In the genomic region with DNA sequence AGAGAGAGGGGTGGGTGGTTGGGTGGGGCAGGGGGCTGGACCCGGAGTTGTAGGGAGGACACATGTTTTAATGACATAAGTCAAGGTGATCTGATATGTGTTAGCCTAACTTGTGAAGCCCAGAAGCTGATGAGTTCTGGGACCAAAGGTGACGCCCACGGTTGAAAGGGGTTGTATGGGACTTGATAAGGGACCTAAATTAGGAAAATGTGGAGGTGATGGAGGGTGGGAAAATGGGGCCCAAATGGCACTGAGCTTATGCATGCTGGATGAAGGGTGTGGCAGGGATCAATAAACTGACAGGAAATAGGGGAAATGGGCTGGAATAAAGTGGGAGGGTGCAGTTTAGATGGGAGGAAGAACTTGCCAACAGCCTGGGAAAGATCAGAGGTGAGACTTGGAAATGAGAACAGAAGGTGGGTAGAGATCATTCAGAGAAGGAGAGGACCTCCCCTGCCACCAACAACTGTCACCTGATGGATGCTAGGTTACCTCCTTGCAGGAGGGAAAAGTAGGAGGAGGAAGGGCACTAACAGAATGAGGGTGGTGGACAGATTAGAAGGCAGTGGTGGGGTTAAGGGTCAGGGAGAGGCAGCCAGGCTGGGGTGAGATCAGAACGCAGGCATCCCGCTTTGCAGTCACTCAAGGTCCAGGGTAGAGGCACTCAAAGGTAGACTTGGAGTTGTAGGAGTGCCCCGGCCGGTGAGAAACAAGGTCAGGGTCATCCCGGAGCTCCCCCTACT, we compare ENCODE assay signal across 9 cellular contexts. TPM values are rescaled to one million over a fixed set of nuclear protein-coding genes. Genes with fewer than 3 reads are reported as not detected.
A peak's percentile ranks its signal among the peaks of the same experiment; 100 is the strongest.
DNase-seq lines count a peak whose midpoint lies in the region; ATAC-seq and TF ChIP-seq lines count a peak whose summit lies in the region.
"Had no signal": no experiment of that assay in that cellular context is flagged by ENCODE, and none has a peak within 500 bp of the region (broad histone marks: within the 10 kb centered on the region; RNA-seq: fewer than 3 reads in every experiment).

No MANE protein-coding gene starts in this region.

- no peak overlapping the region for H3K4me3 ChIP-seq in ovary

- no peak overlapping the region for H3K27ac ChIP-seq in substantia nigra (ENCODE audit: low read depth, low read length, poor library complexity, severe bottlenecking)
- no peak overlapping the region for H3K27ac ChIP-seq in ovary

- peak overlapping the region; percentile 84 for H3K27ac Mint-ChIP-seq in activated CD4-positive, alpha-beta T cell treated with anti-CD3 and anti-CD28 coated beads, Interleukin-2, amount 10 ng/mL, durations not matched to agents 24 days and 14 days
- H3K27ac Mint-ChIP-seq in activated T-cell treated with anti-CD3 and anti-CD28 coated beads, Interleukin-2, amount 50 U/mL, for 72 hours: peak overlapping the region; percentile 36
- H3K27ac Mint-ChIP-seq in stimulated activated memory B cell treated with anti-CD40 and anti-IgM and Interleukin-4, amounts not matched to agents 10 μg/mL and 1 μg/mL and 100 μg/mL, for 72 hours: peak overlapping the region; percentile 62
- no peak overlapping the region for H3K27ac Mint-ChIP-seq in progenitor cell of endocrine pancreas

- H3K4me3 Mint-ChIP-seq in activated CD4-positive, alpha-beta T cell treated with anti-CD3 and anti-CD28 coated beads, Interleukin-2, amount 10 ng/mL, durations not matched to agents 24 days and 14 days: peak overlapping the region; percentile 78
- H3K4me3 Mint-ChIP-seq in activated T-cell treated with anti-CD3 and anti-CD28 coated beads, Interleukin-2, amount 50 U/mL, for 72 hours: peak overlapping the region; percentile 73 to 84
- peak overlapping the region; percentile 46 for H3K4me3 Mint-ChIP-seq in stimulated activated memory B cell treated with anti-CD40 and anti-IgM and Interleukin-4, amounts not matched to agents 10 μg/mL and 1 μg/mL and 100 μg/mL, for 72 hours
- no peak overlapping the region for H3K4me3 Mint-ChIP-seq in progenitor cell of endocrine pancreas (ENCODE audit: low read depth)

- no peaks in the 10 kb centered on the region for H3K27me3 ChIP-seq in ovary

- ATAC-seq in HG03066 (IDR thresholded peaks at IDR 0.05; ENCODE audit: low read depth, unreplicated experiment): peak; percentile 19
- peak in 1 of 2 donors; percentile 29 for ATAC-seq in activated T-cell treated with anti-CD3 and anti-CD28 coated beads, Interleukin-2, amount 50 U/mL, for 72 hours (replicated peaks in 1 of 2)
- peak; percentile 9 for ATAC-seq in stimulated activated memory B cell treated with anti-CD40 and anti-IgM and Interleukin-4, amounts not matched to agents 10 μg/mL and 1 μg/mL and 100 μg/mL, for 72 hours

- TF ChIP-seq EP300 in ovary (IDR thresholded peaks at IDR 0.05): no peak

- DNase-seq in activated CD4-positive, alpha-beta T cell treated with anti-CD3 and anti-CD28 coated beads, Interleukin-2, amount 10 ng/mL, durations not matched to agents 24 days and 14 days: peak; percentile 67
- no peak for DNase-seq in activated CD4-positive, alpha-beta T cell treated with anti-CD3 and anti-CD28 coated beads, Interleukin-2, amount 50 U/mL, for 48 hours
- DNase-seq in activated T-cell treated with anti-CD3 and anti-CD28 coated beads, Interleukin-2, amount 50 U/mL, for 72 hours: no peak
- DNase-seq in substantia nigra (lab: John Stamatoyannopoulos, UW): no peak
- DNase-seq in ovary: no peak
- no peak for DNase-seq in progenitor cell of endocrine pancreas (ENCODE audit: low spot score, unreplicated experiment)

- intact Hi-C loops in activated CD4-positive, alpha-beta T cell treated with anti-CD3 and anti-CD28 coated beads, Interleukin-2, amount 10 ng/mL, durations not matched to agents 24 days and 14 days (cut with micrococcal nuclease): loop anchor here (1.0 to 5.0 kb wide), 10 partner anchors 13 to 601 kb away; a partner anchor contains a TSS
- intact Hi-C loops in ovary (cut with DNase I): no loop called here

- H3K27me3 Mint-ChIP-seq in activated CD4-positive, alpha-beta T cell treated with anti-CD3 and anti-CD28 coated beads, Interleukin-2, amount 10 ng/mL, durations not matched to agents 24 days and 14 days: peaks cover 58% of the 10 kb centered on the region
- peaks cover 35% of the 10 kb centered on the region for H3K27me3 Mint-ChIP-seq in activated T-cell treated with anti-CD3 and anti-CD28 coated beads, Interleukin-2, amount 50 U/mL, for 72 hours (ENCODE audit: low read depth)
- peaks cover 9% of the 10 kb centered on the region for H3K27me3 Mint-ChIP-seq in stimulated activated memory B cell treated with anti-CD40 and anti-IgM and Interleukin-4, amounts not matched to agents 10 μg/mL and 1 μg/mL and 100 μg/mL, for 72 hours
- H3K27me3 Mint-ChIP-seq in progenitor cell of endocrine pancreas: peaks cover 82% of the 10 kb centered on the region

- WGBS in ovary, 3 donors: 46 to 51% (median 47%) methylated on average over 8 of the region's 8 CpGs

- H3K4me1 ChIP-seq in ovary (ENCODE audit: insufficient read depth): peaks cover 11% of the 10 kb centered on the region

- H3K36me3 Mint-ChIP-seq in activated CD4-positive, alpha-beta T cell treated with anti-CD3 and anti-CD28 coated beads, Interleukin-2, amount 10 ng/mL, durations not matched to agents 24 days and 14 days (ENCODE audit: low read depth): peaks cover 2% of the 10 kb centered on the region
- peaks cover 0 to 3% of the 10 kb centered on the region in 2 donors for H3K36me3 Mint-ChIP-seq in activated T-cell treated with anti-CD3 and anti-CD28 coated beads, Interleukin-2, amount 50 U/mL, for 72 hours (ENCODE audit: insufficient read depth in 2 of 2)
- no peaks in the 10 kb centered on the region for H3K36me3 Mint-ChIP-seq in stimulated activated memory B cell treated with anti-CD40 and anti-IgM and Interleukin-4, amounts not matched to agents 10 μg/mL and 1 μg/mL and 100 μg/mL, for 72 hours
- no peaks in the 10 kb centered on the region for H3K36me3 Mint-ChIP-seq in progenitor cell of endocrine pancreas (ENCODE audit: insufficient read depth)

- peaks cover 52% of the 10 kb centered on the region for H3K4me1 Mint-ChIP-seq in activated CD4-positive, alpha-beta T cell treated with anti-CD3 and anti-CD28 coated beads, Interleukin-2, amount 10 ng/mL, durations not matched to agents 24 days and 14 days
- H3K4me1 Mint-ChIP-seq in activated T-cell treated with anti-CD3 and anti-CD28 coated beads, Interleukin-2, amount 50 U/mL, for 72 hours (ENCODE audit: low read depth): peaks cover 66% of the 10 kb centered on the region
- H3K4me1 Mint-ChIP-seq in stimulated activated memory B cell treated with anti-CD40 and anti-IgM and Interleukin-4, amounts not matched to agents 10 μg/mL and 1 μg/mL and 100 μg/mL, for 72 hours: peaks cover 63% of the 10 kb centered on the region
- H3K4me1 Mint-ChIP-seq in progenitor cell of endocrine pancreas (ENCODE audit: low read depth): peaks cover 5% of the 10 kb centered on the region

- H3K9me3 ChIP-seq in ovary: no peaks in the 10 kb centered on the region

- no peaks in the 10 kb centered on the region for H3K36me3 ChIP-seq in ovary

- TF ChIP-seq POLR2A in ovary (IDR thresholded peaks at IDR 0.05): no peak

- TF ChIP-seq CTCF in ovary (IDR thresholded peaks at IDR 0.05) (no peak), progenitor cell of endocrine pancreas (IDR thresholded peaks at IDR 0.05; ENCODE audit: unreplicated experiment) (no peak)

- peaks cover 4% of the 10 kb centered on the region for H3K9me3 Mint-ChIP-seq in activated CD4-positive, alpha-beta T cell treated with anti-CD3 and anti-CD28 coated beads, Interleukin-2, amount 10 ng/mL, durations not matched to agents 24 days and 14 days
- H3K9me3 Mint-ChIP-seq in activated T-cell treated with anti-CD3 and anti-CD28 coated beads, Interleukin-2, amount 50 U/mL, for 72 hours: no peaks in the 10 kb centered on the region
- no peaks in the 10 kb centered on the region for H3K9me3 Mint-ChIP-seq in stimulated activated memory B cell treated with anti-CD40 and anti-IgM and Interleukin-4, amounts not matched to agents 10 μg/mL and 1 μg/mL and 100 μg/mL, for 72 hours
- H3K9me3 Mint-ChIP-seq in progenitor cell of endocrine pancreas (ENCODE audit: low read depth): no peaks in the 10 kb centered on the region

RNA-seq across cellular contexts. Expression of a gene that starts 15.3 kb away (rescaled TPM):
- total RNA-seq in activated CD4-positive, alpha-beta T cell treated with anti-CD3 and anti-CD28 coated beads, Interleukin-2, amount 10 ng/mL, durations not matched to agents 24 days and 14 days: 0.12 and 0.28 TPM in 2 replicates
- total RNA-seq in activated T-cell treated with anti-CD3 and anti-CD28 coated beads, Interleukin-2, amount 50 U/mL, for 72 hours: 1 to 10 TPM; 3.4 to 8.6 TPM
- total RNA-seq in ovary: 10 to 100 TPM in 1 of 7 donors, 1 to 10 TPM in 1, under 1 TPM in 1, not detected in 4; 0.27 to 12.4 (median 1.6) TPM
- polyA plus RNA-seq in ovary: under 1 TPM; 0.04 to 0.13 TPM
- total RNA-seq in progenitor cell of endocrine pancreas: not detected in 2 replicates
- polyA plus RNA-seq: AG04450 had no signal

RNA-seq across cellular contexts. Expression of a gene that starts 36.3 kb away (rescaled TPM):
- total RNA-seq in activated CD4-positive, alpha-beta T cell treated with anti-CD3 and anti-CD28 coated beads, Interleukin-2, amount 10 ng/mL, durations not matched to agents 24 days and 14 days: not detected in 2 replicates
- total RNA-seq in activated T-cell treated with anti-CD3 and anti-CD28 coated beads, Interleukin-2, amount 50 U/mL, for 72 hours: under 1 TPM; 0.19 TPM
- total RNA-seq in ovary (1 to 10 TPM; 1.1 to 4.5 (median 2.0) TPM), progenitor cell of endocrine pancreas (0.72 and 1.5 TPM in 2 replicates)
- polyA plus RNA-seq in ovary: 1 to 10 TPM in 1 of 2 donors, under 1 TPM in 1; 0.13 to 2.9 TPM
- polyA plus RNA-seq: AG04450 had no signal
